27 cellular contexts compared by ENCODE assay signal in the genomic region with DNA sequence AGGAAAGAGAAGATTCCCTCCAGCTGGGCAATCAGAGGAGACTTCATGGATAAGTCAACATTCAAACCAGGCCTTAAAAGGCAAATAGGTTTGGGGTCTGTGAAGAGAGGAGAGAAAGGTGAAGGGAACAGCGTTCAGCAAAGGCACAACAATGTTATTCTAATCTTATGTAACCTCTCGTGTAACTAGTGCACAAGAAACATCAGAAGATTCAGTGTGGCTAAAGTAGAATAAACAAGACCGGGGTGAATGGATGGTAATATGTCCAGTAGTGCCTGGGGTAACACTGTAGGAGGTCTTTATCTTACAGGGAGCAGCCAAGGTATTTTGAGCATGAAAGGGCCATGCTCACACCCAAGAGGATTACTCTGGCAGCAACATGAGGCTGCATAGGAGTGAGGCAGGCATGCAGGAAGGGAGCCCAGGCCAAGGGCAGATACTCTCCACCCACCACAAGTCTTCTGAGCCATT. TPM values are rescaled to one million over a fixed set of nuclear protein-coding genes. Genes with fewer than 3 reads are reported as not detected.
DNase-seq lines count a peak whose midpoint lies in the region; ATAC-seq, FAIRE-seq and TF ChIP-seq lines count a peak whose summit lies in the region.
"Had no signal": no experiment of that assay in that cellular context is flagged by ENCODE, and none has a peak within 500 bp of the region (broad histone marks: within the 10 kb centered on the region; RNA-seq: fewer than 3 reads in every experiment).

No MANE protein-coding gene starts in this region.

- no peaks in the 10 kb centered on the region for H3K27me3 ChIP-seq in DOHH2 (ENCODE audit: control insufficient read depth, low read length)
- no peaks in the 10 kb centered on the region for H3K27me3 ChIP-seq in keratinocyte (ENCODE audit: control insufficient read depth, extremely low read depth, insufficient read depth, low read length)
- no peaks in the 10 kb centered on the region for H3K27me3 ChIP-seq in stomach
- H3K27me3 ChIP-seq: foreskin keratinocyte, neutrophil, upper lobe of right lung had no signal

- 63 to 74% (median 70%) methylated on average over 3 of the region's 3 CpGs for WGBS in stomach, 5 donors

- peak overlapping the region; percentile 42 for H3K4me3 ChIP-seq in DOHH2 (ENCODE audit: low read length)
- no peak overlapping the region for H3K4me3 ChIP-seq in keratinocyte (ENCODE audit: control insufficient read depth in 2 of 3, extremely low read depth in 1 of 3, insufficient read depth in 2 of 3, low read depth in 1 of 3, low read length in 3 of 3)
- no peak overlapping the region for H3K4me3 ChIP-seq in stomach
- H3K4me3 ChIP-seq: GM23248, upper lobe of right lung had no signal

- no peak for TF ChIP-seq EP300 in stomach (IDR thresholded peaks at IDR 0.05)

- H3K79me2 ChIP-seq in DOHH2 (ENCODE audit: control insufficient read depth, low read length) (peaks cover 88% of the 10 kb centered on the region), keratinocyte (ENCODE audit: control insufficient read depth, insufficient read depth, low read length) (no peaks in the 10 kb centered on the region)

- ATAC-seq in GM18868 (IDR thresholded peaks at IDR 0.05; ENCODE audit: unreplicated experiment): no peak
- ATAC-seq: activated T-helper 17 cell treated with anti-CD3 and anti-CD28 coated beads, Interleukin-2, amount 50 U/mL, for 72 hours; foreskin keratinocyte; upper lobe of right lung had no signal

- peaks cover 32% of the 10 kb centered on the region for H3K36me3 ChIP-seq in DOHH2 (ENCODE audit: control insufficient read depth, low read length)
- H3K36me3 ChIP-seq in keratinocyte (ENCODE audit: control insufficient read depth in 2 of 2, extremely low read depth in 1 of 2, insufficient read depth in 2 of 2, low read length in 2 of 2): no peaks in the 10 kb centered on the region
- no peaks in the 10 kb centered on the region for H3K36me3 ChIP-seq in stomach
- H3K36me3 ChIP-seq: neutrophil, upper lobe of right lung had no signal

- no peaks in the 10 kb centered on the region for H3K9me1 ChIP-seq in keratinocyte (ENCODE audit: control insufficient read depth, extremely low read depth, insufficient read depth, low read length)

- H3F3A ChIP-seq in DOHH2 (ENCODE audit: control insufficient read depth, insufficient read depth): 0 out of 2 replicates have a peak, but pooled peaks cover 4% of the 10 kb centered on the region

- H3K4me1 ChIP-seq in DOHH2 (ENCODE audit: control insufficient read depth, low read length) (peaks cover 81% of the 10 kb centered on the region), keratinocyte (ENCODE audit: control insufficient read depth, extremely low read depth, insufficient read depth, low read length) (no peaks in the 10 kb centered on the region), stomach (no peaks in the 10 kb centered on the region)
- H3K4me1 ChIP-seq: foreskin keratinocyte had no signal

- H3K9me2 ChIP-seq in DOHH2 (replicated peaks; ENCODE audit: control insufficient read depth, low read length): no peaks in the 10 kb centered on the region

- H3K27ac ChIP-seq in DOHH2 (ENCODE audit: low read depth, low read length) (peak overlapping the region; percentile 72; the same call in 1 of the 2 replicates), keratinocyte (ENCODE audit: control insufficient read depth, insufficient read depth, low read length) (no peak overlapping the region), stomach (no peak overlapping the region)
- H3K27ac ChIP-seq: foreskin keratinocyte, GM23248, neutrophil, upper lobe of right lung had no signal

- H2AFZ ChIP-seq in keratinocyte (ENCODE audit: control insufficient read depth, low read length): no peak overlapping the region
- H2AFZ ChIP-seq: GM23248 had no signal

- FAIRE-seq in keratinocyte (lab: Jason Lieb, UNC): peak; percentile 46
- FAIRE-seq: A204.1, astrocyte, islet of Langerhans had no signal

- H3K9ac ChIP-seq in keratinocyte (ENCODE audit: control insufficient read depth, extremely low read depth, insufficient read depth, low read length): no peak overlapping the region
- H3K9ac ChIP-seq: GM23248 had no signal

- H3K4me2 ChIP-seq in DOHH2 (ENCODE audit: low read length): peak overlapping the region; percentile 90
- no peak overlapping the region for H3K4me2 ChIP-seq in keratinocyte (ENCODE audit: control insufficient read depth, extremely low read depth, insufficient read depth, low read depth, low read length)

- TF ChIP-seq CTCF in DOHH2 (IDR thresholded peaks at IDR 0.05; ENCODE audit: low read depth, low read length, poor library complexity, severe bottlenecking): no peak
- no peak for TF ChIP-seq CTCF in keratinocyte (optimal IDR thresholded peaks at IDR 0.05 in 1 of 3, IDR thresholded peaks at IDR 0.05 in 1 of 3, conservative IDR thresholded peaks at IDR 0.05 in 1 of 3; ENCODE audit: extremely low read depth in 1 of 3, insufficient read depth in 2 of 3, low read length in 3 of 3)
- TF ChIP-seq CTCF in stomach (IDR thresholded peaks at IDR 0.05): no peak

- DNase-seq in NAMALWA (ENCODE audit: low spot score) (peak; percentile 30), brain pericyte (ENCODE audit: low read depth, low spot score) (peak; percentile 86), keratinocyte (ENCODE audit: low read depth, low spot score) (no peak), stomach (no peak), DMS 273 treated with DMSO at 0.1 percent for 48 hours (lab: John Stamatoyannopoulos, UW) (no peak), GF-D8 (lab: John Stamatoyannopoulos, UW) (no peak)
- DNase-seq: activated CD4-positive, alpha-beta T cell treated with anti-CD3 and anti-CD28 coated beads, Interleukin-2, amount 10 ng/mL, durations not matched to agents 24 days and 14 days; cerebellar nuclear complex; DMS79 treated with DMSO at 0.1 percent for 48 hours; effector CD4-positive, alpha-beta T cell; erythroblast; foreskin keratinocyte; GM23248; hippocampal formation; NCI-H1436; NCI-H2171; SIG-M5; upper lobe of right lung had no signal

- H4K20me1 ChIP-seq in DOHH2 (ENCODE audit: control insufficient read depth, insufficient read depth, low read depth, low read length) (no peaks in the 10 kb centered on the region), keratinocyte (ENCODE audit: control insufficient read depth, extremely low read depth, insufficient read depth, low read length) (no peaks in the 10 kb centered on the region)

- no peak for TF ChIP-seq POLR2A in stomach (IDR thresholded peaks at IDR 0.05)

- H3K9me3 ChIP-seq in DOHH2 (ENCODE audit: control insufficient read depth, insufficient read depth, low read length): no peaks in the 10 kb centered on the region
- H3K9me3 ChIP-seq in keratinocyte (ENCODE audit: control insufficient read depth, low read depth, low read length): no peaks in the 10 kb centered on the region
- no peaks in the 10 kb centered on the region for H3K9me3 ChIP-seq in stomach
- H3K9me3 ChIP-seq: neutrophil, upper lobe of right lung had no signal

- intact Hi-C loops in stomach (cut with DNase I; ENCODE audit: low total_unique reads): no loop called here

- dilution Hi-C loops in keratinocyte (cut with MboI; ENCODE audit: extremely low pct_ligation_motif_present, low sequenced_read_pairs): no loop called here

RNA-seq across cellular contexts. Expression of a gene that starts 24.1 kb away (rescaled TPM):
- 8.9 to 19.9 TPM (median 15.8 TPM) in 3 replicates for polyA plus RNA-seq in keratinocyte
- polyA plus RNA-seq in keratinocyte (2011; ENCODE audit: low read depth): 6.2 TPM
- polyA plus RNA-seq in keratinocyte (2011; cell fraction: cytosol; rRNA removed): 13.3 and 13.5 TPM in 2 replicates
- 17.1 and 18.2 TPM in 2 replicates for polyA plus RNA-seq in keratinocyte (2011; cell fraction: nucleus; rRNA removed)
- polyA plus RNA-seq in keratinocyte (2012; ENCODE audit: low replicate concordance): 4.6 and 15.1 TPM in 2 replicates
- polyA minus RNA-seq in keratinocyte: 10.2 to 17.8 TPM (median 14.9 TPM) in 3 replicates
- 6.9 TPM for polyA minus RNA-seq in keratinocyte (2011; cell fraction: cytosol; rRNA and poly(A)+ RNA removed)
- 11.1 and 19.5 TPM in 2 replicates for polyA minus RNA-seq in keratinocyte (2011; cell fraction: nucleus; rRNA and poly(A)+ RNA removed)
- 10 to 100 TPM in 3 of 5 donors, 1 to 10 TPM in 2; 4.7 to 53.6 (median 11.4) TPM for total RNA-seq in stomach
- 10 to 100 TPM; 10.1 to 11.9 (median 10.4) TPM for polyA plus RNA-seq in stomach
- total RNA-seq: B cell had no signal
- polyA plus RNA-seq: IgD-negative memory B cell had no signal

Comparison
In these comparisons a context has a peak if more than half of its experiments do, and no peak if none do; other contexts are left out.
1. DNase-seq: peak in NAMALWA (single experiment) and brain pericyte (single experiment); none in keratinocyte (single experiment), stomach (single experiment), DMS 273 treated with DMSO at 0.1 percent for 48 hours (single experiment) and GF-D8 (single experiment).